Comparison of ENCODE assay signal across 8 cellular contexts in genomic region chr18:23231340-23232021, GRCh38.
DNase-seq lines count a peak whose midpoint lies in the region; ATAC-seq and TF ChIP-seq lines count a peak whose summit lies in the region.

No MANE protein-coding gene starts in this region.

- H3K36me3 ChIP-seq in muscle layer of colon (ENCODE audit: insufficient read depth, low read length): no peaks in the 10 kb centered on the region

- DNase-seq in AG09309 (ENCODE audit: low read depth) (peak; percentile 95), NCI-H2227 treated with DMSO at 0.1 percent for 48 hours (lab: John Stamatoyannopoulos, UW) (no peak)
- DNase-seq in activated CD4-positive, CD25-positive, alpha-beta regulatory T cell treated with anti-CD3 and anti-CD28 coated beads, Interleukin-2, amount 50 U/mL, for 72 hours: peak; percentile 59
- peak; percentile 85 for DNase-seq in central memory CD4-positive, alpha-beta T cell
- peak; percentile 71 for DNase-seq in stimulated activated naive CD8-positive, alpha-beta T cell treated with anti-CD3 and anti-CD28 coated beads, Interleukin-15, Interleukin-2, amounts not matched to agents 100 U/mL and 50 U/mL, for 24 hours

- no peaks in the 10 kb centered on the region for H3K9me3 ChIP-seq in muscle layer of colon (ENCODE audit: low read length)

- H3K9ac ChIP-seq in muscle layer of colon (ENCODE audit: low read length): no peak overlapping the region

- H3K4me1 ChIP-seq in muscle layer of colon (ENCODE audit: insufficient read depth, low read length): peaks cover 31% of the 10 kb centered on the region

- no peak overlapping the region for H3K4me3 ChIP-seq in AG09309 (ENCODE audit: control insufficient read depth, low read depth, low read length)
- no peak overlapping the region for H3K4me3 ChIP-seq in muscle layer of colon (ENCODE audit: low read depth in 1 of 2, low read length in 2 of 2)

- TF ChIP-seq CTCF in AG09309 (IDR thresholded peaks at IDR 0.05; ENCODE audit: control insufficient read depth, insufficient read depth, low read depth, low read length, missing control alignments): no peak

- ATAC-seq in GM19438 (IDR thresholded peaks at IDR 0.05; ENCODE audit: low read depth, unreplicated experiment): peak; percentile 80
- ATAC-seq in HG03571 (IDR thresholded peaks at IDR 0.05; ENCODE audit: unreplicated experiment): peak; percentile 91
- peak; percentile 93 for ATAC-seq in stimulated activated naive CD8-positive, alpha-beta T cell treated with anti-CD3 and anti-CD28 coated beads, Interleukin-15, Interleukin-2, amounts not matched to agents 100 U/mL and 50 U/mL, for 24 hours

- H3K27ac ChIP-seq in muscle layer of colon (ENCODE audit: low read depth, low read length): peak overlapping the region; percentile 19

- no peaks in the 10 kb centered on the region for H3K27me3 ChIP-seq in muscle layer of colon (ENCODE audit: control insufficient read depth in 1 of 2, insufficient read depth in 2 of 2, low read length in 2 of 2)
